Comparison of ENCODE assay signal across 25 cellular contexts in the genomic region with DNA sequence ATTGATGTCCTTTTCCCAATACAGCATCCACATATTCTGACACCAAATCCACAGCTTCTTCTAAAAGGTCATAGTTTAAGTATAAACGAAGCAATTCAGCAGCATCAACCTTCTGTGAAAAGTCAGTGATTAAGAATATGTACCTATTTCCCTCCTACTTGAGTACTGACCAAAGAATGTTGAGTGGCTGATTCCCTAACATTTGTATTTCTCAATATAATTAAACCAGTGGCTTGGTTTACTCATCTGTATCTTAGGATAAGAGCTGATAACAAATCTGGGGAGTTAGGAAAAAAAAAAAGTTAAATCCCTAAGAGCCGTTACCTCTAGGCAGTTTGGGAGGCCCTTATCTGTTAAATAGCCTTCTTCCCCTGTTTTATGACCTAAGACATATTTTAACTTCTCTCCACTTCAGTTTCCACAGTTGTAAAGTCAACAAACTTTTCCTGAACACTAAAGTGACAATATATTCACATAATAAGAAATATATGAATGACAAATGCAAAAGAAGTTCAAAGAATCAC.
"Had no signal": no experiment of that assay in that cellular context is flagged by ENCODE, and none has a peak within 500 bp of the region (broad histone marks: within the 10 kb centered on the region; RNA-seq: fewer than 3 reads in every experiment).

No MANE protein-coding gene starts in this region.

- H3K4me3 ChIP-seq: pancreas, right lobe of liver, skin epidermis, transverse colon, uterus had no signal

- H3K36me3 ChIP-seq: uterus had no signal

- H3K4me1 ChIP-seq: pancreas, right lobe of liver, uterus had no signal

- H3K27me3 ChIP-seq: pancreas, right lobe of liver, transverse colon, uterus had no signal

- H3K27ac ChIP-seq: pancreas, right lobe of liver, skin epidermis, transverse colon, uterus had no signal

- H3K27ac Mint-ChIP-seq: activated B cell treated with CpG ODN at 0.5 μM for 24 hours; activated CD4-positive, alpha-beta memory T cell treated with anti-CD3 and anti-CD28 coated beads for 36 hours; activated naive CD8-positive, alpha-beta T cell treated with anti-CD3 and anti-CD28 coated beads, Interleukin-2, amount 50 U/mL, for 24 hours; brain; nephron; stimulated activated effector memory CD8-positive, alpha-beta T cell treated with anti-CD3 and anti-CD28 coated beads, Interleukin-12 subunit alpha, Interleukin-12 subunit beta, amount 100 ng/mL, for 72 hours; T-helper 1 cell treated with Interleukin-12 subunit alpha and Interleukin-12 subunit beta and Interleukin-4 antibody, amounts not matched to agents 30 μg/mL and 1 μg/mL, for 36 hours had no signal

- H3K9me3 ChIP-seq: pancreas, right lobe of liver, transverse colon, uterus had no signal

- FAIRE-seq: frontal cortex, keratinocyte, pancreas had no signal

- H3K4me3 Mint-ChIP-seq: activated B cell treated with CpG ODN at 0.5 μM for 24 hours; activated CD4-positive, alpha-beta memory T cell treated with anti-CD3 and anti-CD28 coated beads for 36 hours; activated naive CD8-positive, alpha-beta T cell treated with anti-CD3 and anti-CD28 coated beads, Interleukin-2, amount 50 U/mL, for 24 hours; brain; nephron; stimulated activated effector memory CD8-positive, alpha-beta T cell treated with anti-CD3 and anti-CD28 coated beads, Interleukin-12 subunit alpha, Interleukin-12 subunit beta, amount 100 ng/mL, for 72 hours; stimulated activated naive CD8-positive, alpha-beta T cell treated with anti-CD3 and anti-CD28 coated beads, Interleukin-15, amount 100 ng/mL, for 72 hours; T-helper 1 cell treated with Interleukin-12 subunit alpha and Interleukin-12 subunit beta and Interleukin-4 antibody, amounts not matched to agents 30 μg/mL and 1 μg/mL, for 36 hours had no signal

- H3K9me3 Mint-ChIP-seq: activated B cell treated with CpG ODN at 0.5 μM for 24 hours; activated CD4-positive, alpha-beta memory T cell treated with anti-CD3 and anti-CD28 coated beads for 36 hours; activated naive CD8-positive, alpha-beta T cell treated with anti-CD3 and anti-CD28 coated beads, Interleukin-2, amount 50 U/mL, for 24 hours; brain; nephron; stimulated activated effector memory CD8-positive, alpha-beta T cell treated with anti-CD3 and anti-CD28 coated beads, Interleukin-12 subunit alpha, Interleukin-12 subunit beta, amount 100 ng/mL, for 72 hours; stimulated activated naive CD8-positive, alpha-beta T cell treated with anti-CD3 and anti-CD28 coated beads, Interleukin-15, amount 100 ng/mL, for 72 hours; T-helper 1 cell treated with Interleukin-12 subunit alpha and Interleukin-12 subunit beta and Interleukin-4 antibody, amounts not matched to agents 30 μg/mL and 1 μg/mL, for 36 hours had no signal

- H3K27me3 Mint-ChIP-seq: activated B cell treated with CpG ODN at 0.5 μM for 24 hours; activated CD4-positive, alpha-beta memory T cell treated with anti-CD3 and anti-CD28 coated beads for 36 hours; activated naive CD8-positive, alpha-beta T cell treated with anti-CD3 and anti-CD28 coated beads, Interleukin-2, amount 50 U/mL, for 24 hours; brain; stimulated activated naive CD8-positive, alpha-beta T cell treated with anti-CD3 and anti-CD28 coated beads, Interleukin-15, amount 100 ng/mL, for 72 hours had no signal

- H3K4me1 Mint-ChIP-seq: activated B cell treated with CpG ODN at 0.5 μM for 24 hours; activated naive CD8-positive, alpha-beta T cell treated with anti-CD3 and anti-CD28 coated beads, Interleukin-2, amount 50 U/mL, for 24 hours; brain; nephron; stimulated activated effector memory CD8-positive, alpha-beta T cell treated with anti-CD3 and anti-CD28 coated beads, Interleukin-12 subunit alpha, Interleukin-12 subunit beta, amount 100 ng/mL, for 72 hours; stimulated activated naive CD8-positive, alpha-beta T cell treated with anti-CD3 and anti-CD28 coated beads, Interleukin-15, amount 100 ng/mL, for 72 hours had no signal

- ATAC-seq: activated naive CD8-positive, alpha-beta T cell treated with anti-CD3 and anti-CD28 coated beads, Interleukin-2, amount 50 U/mL, for 24 hours; esophagus mucosa; left lobe of liver; pancreas; right lobe of liver; stimulated activated effector memory CD8-positive, alpha-beta T cell treated with anti-CD3 and anti-CD28 coated beads, Interleukin-12 subunit alpha, Interleukin-12 subunit beta, amount 100 ng/mL, for 72 hours; stimulated activated naive CD8-positive, alpha-beta T cell treated with anti-CD3 and anti-CD28 coated beads, Interleukin-15, amount 100 ng/mL, for 72 hours had no signal

- DNase-seq: activated B cell treated with CpG ODN at 0.5 μM for 24 hours; activated CD4-positive, alpha-beta memory T cell treated with anti-CD3 and anti-CD28 coated beads for 36 hours; activated CD4-positive, alpha-beta T cell treated with anti-CD3 and anti-CD28 coated beads for 4 hours; activated gamma-delta T cell; activated naive CD4-positive, alpha-beta T cell treated with anti-CD3 and anti-CD28 coated beads, Interleukin-2, amount 50 U/mL, for 16 hours; activated naive CD8-positive, alpha-beta T cell treated with anti-CD3 and anti-CD28 coated beads, Interleukin-2, amount 50 U/mL, for 24 hours; aorta; central memory CD4-positive, alpha-beta T cell; dermis blood vessel endothelial cell; effector CD8-positive, alpha-beta T cell; pancreas; right lobe of liver; stimulated activated CD4-positive, alpha-beta T cell treated with anti-CD3 and anti-CD28 coated beads, Interleukin-2, amount 100 ng/mL, for 24 hours; stimulated activated naive CD8-positive, alpha-beta T cell treated with anti-CD3 and anti-CD28 coated beads, Interleukin-15, amount 100 ng/mL, for 72 hours; transverse colon; uterus had no signal
